ENCODE assay signal across 12 cellular contexts in the genomic region with DNA sequence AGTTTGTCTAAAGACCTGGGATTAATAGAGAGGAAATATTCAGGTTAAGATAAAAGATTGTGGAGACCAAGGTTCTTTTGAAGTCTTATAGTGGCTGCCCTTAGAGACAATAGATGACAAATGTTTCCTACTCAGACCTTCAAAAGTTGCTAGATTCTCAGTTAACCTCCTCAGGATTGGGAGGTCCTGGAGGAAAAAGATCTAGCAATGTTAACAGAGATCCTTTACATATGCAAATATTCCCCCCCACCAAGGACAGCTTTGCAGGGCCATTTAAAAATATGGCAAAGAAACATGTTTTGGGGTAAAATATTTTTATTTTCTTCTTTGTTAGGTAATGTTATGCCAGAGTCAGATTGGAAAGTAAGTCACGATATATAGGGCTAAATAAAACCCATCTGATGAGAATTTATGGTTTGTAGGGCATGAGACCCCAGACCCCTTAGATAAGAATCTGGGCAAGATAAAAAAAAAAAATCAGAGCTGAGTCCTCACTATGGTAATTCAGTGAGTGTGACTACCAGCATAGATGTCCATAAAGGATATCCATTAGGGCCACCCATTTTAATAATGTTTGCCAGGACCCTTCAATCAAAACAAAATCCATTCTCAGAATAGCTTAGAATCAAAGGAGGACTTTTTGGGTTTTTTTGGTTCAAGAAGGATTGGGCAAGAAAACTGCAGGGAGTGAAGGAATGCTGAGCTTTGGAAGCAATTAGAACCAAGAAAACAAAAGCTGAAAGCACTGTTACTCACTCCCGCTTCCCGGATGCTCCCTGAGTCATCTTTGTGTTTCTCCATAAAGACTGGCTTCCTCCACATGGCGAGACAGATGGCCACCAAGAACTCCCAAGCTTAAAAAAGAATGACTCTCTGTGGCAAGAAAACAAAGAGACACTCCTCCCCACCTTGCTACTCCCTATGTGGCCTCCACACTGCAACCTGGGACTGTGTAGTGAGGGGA. TPM values are rescaled to one million over a fixed set of nuclear protein-coding genes. Genes with fewer than 3 reads are reported as not detected.
DNase-seq lines count a peak whose midpoint lies in the region; ATAC-seq and TF ChIP-seq lines count a peak whose summit lies in the region.
"Had no signal": no experiment of that assay in that cellular context is flagged by ENCODE, and none has a peak within 500 bp of the region (broad histone marks: within the 10 kb centered on the region; RNA-seq: fewer than 3 reads in every experiment).

No MANE protein-coding gene starts in this region.

- H3K36me3 ChIP-seq in SJSA1 (no peaks in the 10 kb centered on the region), trophoblast cell (ENCODE audit: control insufficient read depth in 1 of 2, insufficient read depth in 2 of 2, low read length in 2 of 2) (no peaks in the 10 kb centered on the region)
- H3K36me3 ChIP-seq: ascending aorta had no signal

- H3K79me2 ChIP-seq in trophoblast cell (ENCODE audit: control insufficient read depth, insufficient read depth, low read length, poor library complexity) = no peaks in the 10 kb centered on the region

- no peak overlapping the region for H4K12ac ChIP-seq in trophoblast cell (ENCODE audit: low read depth, low read length)

- no peak overlapping the region for H3K4me2 ChIP-seq in trophoblast cell (ENCODE audit: low read length)

- ATAC-seq in HG03442 (IDR thresholded peaks at IDR 0.05; ENCODE audit: unreplicated experiment) (no peak), GM18868 (IDR thresholded peaks at IDR 0.05; ENCODE audit: unreplicated experiment) (no peak)
- ATAC-seq: psoas muscle had no signal

- no CpG with 5 or more reads among the region's 4 CpGs for WGBS in trophoblast cell (ENCODE audit: extremely low coverage, insufficient coverage, insufficient read length)

- no peak overlapping the region for H3K18ac ChIP-seq in trophoblast cell (ENCODE audit: low read length)

- POLR2A ChIA-PET in activated CD4-positive, alpha-beta memory T cell treated with anti-CD3 and anti-CD28 coated beads, Interleukin-2, amount 10 ng/mL, durations not matched to agents 7 days and 5 days (lab: Charles Lee) = no interaction called here

- H3K4me1 Mint-ChIP-seq in activated CD4-positive, alpha-beta memory T cell treated with anti-CD3 and anti-CD28 coated beads, Interleukin-2, amount 10 ng/mL, durations not matched to agents 7 days and 5 days = no peaks in the 10 kb centered on the region
- H3K4me1 Mint-ChIP-seq: activated CD4-positive, alpha-beta T cell treated with anti-CD3 and anti-CD28 coated beads, Interleukin-2, amount 10 ng/mL, durations not matched to agents 7 days and 5 days had no signal

- no peak for TF ChIP-seq CTCF in fibroblast of the aortic adventitia (IDR thresholded peaks at IDR 0.05; ENCODE audit: insufficient read depth, low read length)

- peak overlapping the region; percentile 54 for H3K27ac ChIP-seq in SJSA1
- H3K27ac ChIP-seq in trophoblast cell (ENCODE audit: low read depth, low read length) = no peak overlapping the region
- H3K27ac ChIP-seq: ascending aorta, psoas muscle had no signal

- H3K36me3 Mint-ChIP-seq in activated CD4-positive, alpha-beta memory T cell treated with anti-CD3 and anti-CD28 coated beads, Interleukin-2, amount 10 ng/mL, durations not matched to agents 7 days and 5 days (ENCODE audit: low read depth) = no peaks in the 10 kb centered on the region

- CTCF ChIA-PET in activated CD4-positive, alpha-beta memory T cell treated with anti-CD3 and anti-CD28 coated beads, Interleukin-2, amount 10 ng/mL, durations not matched to agents 7 days and 5 days (lab: Charles Lee) = interaction anchor here (2.2 kb wide), 1 partner anchor 243 kb away, joined by 7 read pairs; no protein-coding TSS in a partner anchor

- no peak overlapping the region for H3K4me3 Mint-ChIP-seq in activated CD4-positive, alpha-beta memory T cell treated with anti-CD3 and anti-CD28 coated beads, Interleukin-2, amount 10 ng/mL, durations not matched to agents 7 days and 5 days
- H3K4me3 Mint-ChIP-seq: activated CD4-positive, alpha-beta T cell treated with anti-CD3 and anti-CD28 coated beads, Interleukin-2, amount 10 ng/mL, durations not matched to agents 7 days and 5 days had no signal

- no peak overlapping the region for H2AK5ac ChIP-seq in trophoblast cell (ENCODE audit: low read length)

- H4K91ac ChIP-seq in trophoblast cell (ENCODE audit: low read depth, low read length) = no peak overlapping the region

- no peak overlapping the region for H2BK120ac ChIP-seq in trophoblast cell (ENCODE audit: insufficient read depth, low read length, poor library complexity)

- H3K79me1 ChIP-seq in trophoblast cell (ENCODE audit: low read length) = no peaks in the 10 kb centered on the region

- peaks cover 21% of the 10 kb centered on the region for H3K4me1 ChIP-seq in SJSA1 (replicated peaks)
- H3K4me1 ChIP-seq in trophoblast cell (ENCODE audit: control insufficient read depth in 1 of 2, insufficient read depth in 2 of 2, low read length in 2 of 2) = peaks cover 0 to 2% of the 10 kb centered on the region in 2 experiments
- H3K4me1 ChIP-seq: ascending aorta, psoas muscle had no signal

- H3K9me3 ChIP-seq in SJSA1 (replicated peaks) (no peaks in the 10 kb centered on the region), trophoblast cell (ENCODE audit: insufficient read depth, low read depth, low read length) (no peaks in the 10 kb centered on the region)
- H3K9me3 ChIP-seq: ascending aorta, psoas muscle had no signal

- H3K27ac Mint-ChIP-seq in activated CD4-positive, alpha-beta memory T cell treated with anti-CD3 and anti-CD28 coated beads, Interleukin-2, amount 10 ng/mL, durations not matched to agents 7 days and 5 days = no peak overlapping the region
- H3K27ac Mint-ChIP-seq: activated CD4-positive, alpha-beta T cell treated with anti-CD3 and anti-CD28 coated beads, Interleukin-2, amount 10 ng/mL, durations not matched to agents 7 days and 5 days had no signal

- H3K9ac ChIP-seq in trophoblast cell (ENCODE audit: low read length) = no peak overlapping the region

- no peak overlapping the region for H2BK5ac ChIP-seq in trophoblast cell (ENCODE audit: low read depth, low read length, poor library complexity)

- no peak overlapping the region for H3K14ac ChIP-seq in trophoblast cell (ENCODE audit: low read length)

- no peak overlapping the region for H4K8ac ChIP-seq in trophoblast cell (ENCODE audit: low read depth, low read length)

- H2BK12ac ChIP-seq in trophoblast cell (ENCODE audit: low read length) = no peak overlapping the region

- H3K4ac ChIP-seq in trophoblast cell (ENCODE audit: low read depth, low read length) = no peak overlapping the region

- no peak overlapping the region for H3K23ac ChIP-seq in trophoblast cell (ENCODE audit: low read length)

- H3K4me3 ChIP-seq in SJSA1 (no peak overlapping the region), fibroblast of the aortic adventitia (ENCODE audit: low read depth, low read length) (no peak overlapping the region), trophoblast cell (ENCODE audit: low read depth, low read length) (no peak overlapping the region)
- H3K4me3 ChIP-seq: ascending aorta, psoas muscle had no signal

- DNase-seq in GM03348 (ENCODE audit: low spot score) = peak; percentile 92
- DNase-seq in SJSA1 (ENCODE audit: low read depth in 1 of 2, low spot score in 2 of 2) = peak; percentile 81 to 84
- DNase-seq in fibroblast of the aortic adventitia (ENCODE audit: low read depth) = peak; percentile 91
- peak; percentile 36 to 52 for DNase-seq in trophoblast cell
- DNase-seq in activated CD4-positive, alpha-beta memory T cell treated with anti-CD3 and anti-CD28 coated beads, Interleukin-2, amount 10 ng/mL, durations not matched to agents 7 days and 5 days = no peak
- no peak for DNase-seq in activated CD8-positive, alpha-beta memory T cell treated with anti-CD3 and anti-CD28 coated beads for 24 hours
- DNase-seq: activated CD4-positive, alpha-beta T cell treated with anti-CD3 and anti-CD28 coated beads, Interleukin-2, amount 10 ng/mL, durations not matched to agents 7 days and 5 days; psoas muscle had no signal

- no peaks in the 10 kb centered on the region for H3K9me3 Mint-ChIP-seq in activated CD4-positive, alpha-beta memory T cell treated with anti-CD3 and anti-CD28 coated beads, Interleukin-2, amount 10 ng/mL, durations not matched to agents 7 days and 5 days
- H3K9me3 Mint-ChIP-seq: activated CD4-positive, alpha-beta T cell treated with anti-CD3 and anti-CD28 coated beads, Interleukin-2, amount 10 ng/mL, durations not matched to agents 7 days and 5 days had no signal

- H2AFZ ChIP-seq in trophoblast cell (ENCODE audit: insufficient read depth, low read length, poor library complexity) = no peak overlapping the region

- H3K27me3 Mint-ChIP-seq in activated CD4-positive, alpha-beta memory T cell treated with anti-CD3 and anti-CD28 coated beads, Interleukin-2, amount 10 ng/mL, durations not matched to agents 7 days and 5 days = peaks cover 12% of the 10 kb centered on the region

- no peaks in the 10 kb centered on the region for H3K27me3 ChIP-seq in SJSA1 (replicated peaks)
- H3K27me3 ChIP-seq in trophoblast cell (ENCODE audit: insufficient read depth, low read length) = no peaks in the 10 kb centered on the region
- H3K27me3 ChIP-seq: ascending aorta had no signal

RNA-seq across cellular contexts. Expression of a gene that starts 28.2 kb away (rescaled TPM):
- total RNA-seq in SJSA1 (2014; rRNA removed; shearing (Covaris generic)) = not detected in 2 replicates
- total RNA-seq in fibroblast of the aortic adventitia (ENCODE audit: low replicate concordance) = not detected in 2 replicates
- polyA plus RNA-seq in trophoblast cell (2013) = 0.18 TPM in 1 of 2 replicates, not detected in the other
- not detected for total RNA-seq in activated CD4-positive, alpha-beta memory T cell treated with anti-CD3 and anti-CD28 coated beads, Interleukin-2, amount 10 ng/mL, durations not matched to agents 7 days and 5 days
- total RNA-seq: activated CD4-positive, alpha-beta T cell treated with anti-CD3 and anti-CD28 coated beads, Interleukin-2, amount 10 ng/mL, durations not matched to agents 7 days and 5 days; ascending aorta; psoas muscle had no signal
- polyA plus RNA-seq: psoas muscle had no signal

RNA-seq across cellular contexts. Expression of a gene that starts 44.1 kb away (rescaled TPM):
- total RNA-seq in SJSA1 (2014; rRNA removed; shearing (Covaris generic)) = 0.11 TPM in 1 of 2 replicates, not detected in the other
- 1.1 TPM in 1 of 2 replicates, not detected in the other for total RNA-seq in fibroblast of the aortic adventitia (ENCODE audit: low replicate concordance)
- polyA plus RNA-seq in trophoblast cell (2013) = 0.03 and 0.04 TPM in 2 replicates
- total RNA-seq in activated CD4-positive, alpha-beta memory T cell treated with anti-CD3 and anti-CD28 coated beads, Interleukin-2, amount 10 ng/mL, durations not matched to agents 7 days and 5 days = not detected
- total RNA-seq: activated CD4-positive, alpha-beta T cell treated with anti-CD3 and anti-CD28 coated beads, Interleukin-2, amount 10 ng/mL, durations not matched to agents 7 days and 5 days; ascending aorta; G401 had no signal

RNA-seq across cellular contexts. Expression of a gene that starts 45.7 kb away (rescaled TPM):
- total RNA-seq in SJSA1 (2014; rRNA removed; shearing (Covaris generic)) = not detected in 2 replicates
- total RNA-seq in fibroblast of the aortic adventitia (ENCODE audit: low replicate concordance) = not detected in 2 replicates
- not detected in 2 replicates for polyA plus RNA-seq in trophoblast cell (2013)
- not detected for total RNA-seq in activated CD4-positive, alpha-beta memory T cell treated with anti-CD3 and anti-CD28 coated beads, Interleukin-2, amount 10 ng/mL, durations not matched to agents 7 days and 5 days
- total RNA-seq: activated CD4-positive, alpha-beta T cell treated with anti-CD3 and anti-CD28 coated beads, Interleukin-2, amount 10 ng/mL, durations not matched to agents 7 days and 5 days; ascending aorta; G401; psoas muscle had no signal
- polyA plus RNA-seq: psoas muscle had no signal

Comparison
In these comparisons a context has a peak if more than half of its experiments do, and no peak if none do; other contexts are left out.
1. DNase-seq: peak in GM03348 (single experiment), SJSA1 (2 of 2), fibroblast of the aortic adventitia (single experiment) and trophoblast cell (2 of 2); none in activated CD4-positive, alpha-beta memory T cell treated with anti-CD3 and anti-CD28 coated beads, Interleukin-2, amount 10 ng/mL, durations not matched to agents 7 days and 5 days (single experiment) and activated CD8-positive, alpha-beta memory T cell treated with anti-CD3 and anti-CD28 coated beads for 24 hours (single experiment).